In the genomic region with DNA sequence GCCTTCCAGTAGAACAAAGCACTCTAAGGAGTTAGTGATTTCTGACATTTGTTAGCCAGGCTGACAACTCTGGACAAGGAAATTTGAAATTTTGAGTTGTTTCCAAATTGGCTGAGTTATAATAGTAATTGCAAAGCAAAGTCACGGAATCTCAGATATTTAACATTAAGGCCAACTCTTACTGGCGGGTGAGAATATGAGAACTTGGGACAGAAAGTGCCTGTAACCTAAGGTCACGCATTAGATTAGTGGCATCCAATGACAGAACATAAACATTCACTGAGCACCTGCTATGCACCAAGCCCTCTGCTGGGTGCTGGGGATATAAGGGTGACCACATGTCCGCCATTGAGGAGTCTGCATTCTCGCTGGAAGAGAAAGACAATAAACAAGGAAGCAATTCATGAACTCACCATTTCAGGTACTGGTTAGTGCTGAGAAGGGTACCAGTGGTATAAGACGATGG, we compare ENCODE assay signal across 21 cellular contexts. TPM values are rescaled to one million over a fixed set of nuclear protein-coding genes. Genes with fewer than 3 reads are reported as not detected.
"Had no signal": no experiment of that assay in that cellular context is flagged by ENCODE, and none has a peak within 500 bp of the region (broad histone marks: within the 10 kb centered on the region; RNA-seq: fewer than 3 reads in every experiment).

No MANE protein-coding gene starts in this region.

- H3K9me3 Mint-ChIP-seq: activated B cell treated with CpG ODN at 0.5 μM for 24 hours; activated naive CD8-positive, alpha-beta T cell treated with anti-CD3 and anti-CD28 coated beads, Interleukin-2, amount 10 ng/mL, durations not matched to agents 7 days and 5 days; activated T-cell treated with anti-CD3 and anti-CD28 coated beads, Interleukin-2, amount 50 U/mL, for 24 hours; activated T-helper 2 cell treated with anti-CD3 and anti-CD28 coated beads, Interferon-gamma antibody, Interleukin-2, Interleukin-4, amounts not matched to agents 10 μg/mL and 5 μg/mL and 100 μg/mL, durations not matched to agents 14 hours and 24 hours and 36 hours; T-helper 2 cell treated with Interferon-gamma antibody and Interleukin-4, amounts not matched to agents 5 μg/mL and 100 μg/mL, for 36 hours had no signal

- DNase-seq: activated B cell treated with CpG ODN at 0.5 μM for 24 hours; activated CD4-positive, alpha-beta T cell treated with anti-CD3 and anti-CD28 coated beads for 48 hours; activated CD8-positive, alpha-beta T cell treated with anti-CD3 and anti-CD28 coated beads for 36 hours; activated naive CD4-positive, alpha-beta T cell treated with Interleukin-2 at 50 U/mL for 16 hours; activated naive CD8-positive, alpha-beta T cell treated with anti-CD3 and anti-CD28 coated beads, Interleukin-2, amount 10 ng/mL, durations not matched to agents 7 days and 5 days; activated T-cell treated with anti-CD3 and anti-CD28 coated beads, Interleukin-2, amount 50 U/mL, for 24 hours; dermis blood vessel endothelial cell; effector memory CD4-positive, alpha-beta T cell; glutamatergic neuron; islet precursor cell; naive thymus-derived CD8-positive, alpha-beta T cell; stimulated activated CD4-positive, alpha-beta T cell treated with anti-CD3 and anti-CD28 coated beads, Interleukin-12 subunit alpha, Interleukin-12 subunit beta, amount 100 ng/mL, for 4 hours; stimulated activated CD4-positive, alpha-beta T cell treated with anti-CD3 and anti-CD28 coated beads, Interleukin-1b, Interleukin-23, amount 100 ng/mL, for 48 hours; stimulated activated naive CD4-positive, alpha-beta T cell treated with Interleukin-2 at 50 U/mL for 16 hours; trophoblast cell had no signal

- H3K27ac ChIP-seq: SK-N-MC had no signal

- H3K27ac Mint-ChIP-seq: activated B cell treated with CpG ODN at 0.5 μM for 24 hours; activated CD8-positive, alpha-beta T cell treated with anti-CD3 and anti-CD28 coated beads for 36 hours; activated T-cell treated with anti-CD3 and anti-CD28 coated beads, Interleukin-2, amount 50 U/mL, for 24 hours; activated T-helper 2 cell treated with anti-CD3 and anti-CD28 coated beads, Interferon-gamma antibody, Interleukin-2, Interleukin-4, amounts not matched to agents 10 μg/mL and 5 μg/mL and 100 μg/mL, durations not matched to agents 14 hours and 24 hours and 36 hours; naive thymus-derived CD8-positive, alpha-beta T cell; T-helper 2 cell treated with Interferon-gamma antibody and Interleukin-4, amounts not matched to agents 5 μg/mL and 100 μg/mL, for 36 hours had no signal

- H3K4me3 Mint-ChIP-seq: activated B cell treated with CpG ODN at 0.5 μM for 24 hours; activated CD8-positive, alpha-beta T cell treated with anti-CD3 and anti-CD28 coated beads for 36 hours; activated naive CD8-positive, alpha-beta T cell treated with anti-CD3 and anti-CD28 coated beads, Interleukin-2, amount 10 ng/mL, durations not matched to agents 7 days and 5 days; activated T-cell treated with anti-CD3 and anti-CD28 coated beads, Interleukin-2, amount 50 U/mL, for 24 hours; naive thymus-derived CD8-positive, alpha-beta T cell; T-helper 2 cell treated with Interferon-gamma antibody and Interleukin-4, amounts not matched to agents 5 μg/mL and 100 μg/mL, for 36 hours had no signal

- H3K4me1 Mint-ChIP-seq: activated naive CD8-positive, alpha-beta T cell treated with anti-CD3 and anti-CD28 coated beads, Interleukin-2, amount 10 ng/mL, durations not matched to agents 7 days and 5 days had no signal

- ATAC-seq: activated CD8-positive, alpha-beta T cell treated with anti-CD3 and anti-CD28 coated beads for 36 hours; left colon; naive thymus-derived CD8-positive, alpha-beta T cell had no signal

- FAIRE-seq: bronchial epithelial cell, endothelial cell of umbilical vein had no signal

- H3K36me3 Mint-ChIP-seq: activated naive CD8-positive, alpha-beta T cell treated with anti-CD3 and anti-CD28 coated beads, Interleukin-2, amount 10 ng/mL, durations not matched to agents 7 days and 5 days had no signal

- H3K27me3 Mint-ChIP-seq: activated B cell treated with CpG ODN at 0.5 μM for 24 hours; activated CD8-positive, alpha-beta T cell treated with anti-CD3 and anti-CD28 coated beads for 36 hours had no signal

- H3K4me3 ChIP-seq: SK-N-MC had no signal

RNA-seq across cellular contexts. Expression of gene CHST15, which starts 45.5 kb away (rescaled TPM):
- total RNA-seq: activated T-helper 2 cell treated with anti-CD3 and anti-CD28 coated beads, Interferon-gamma antibody, Interleukin-2, Interleukin-4, amounts not matched to agents 10 μg/mL and 5 μg/mL and 100 μg/mL, durations not matched to agents 14 hours and 24 hours and 36 hours had no signal
